Comparison of ENCODE assay signal across 8 cellular contexts in the genomic region with DNA sequence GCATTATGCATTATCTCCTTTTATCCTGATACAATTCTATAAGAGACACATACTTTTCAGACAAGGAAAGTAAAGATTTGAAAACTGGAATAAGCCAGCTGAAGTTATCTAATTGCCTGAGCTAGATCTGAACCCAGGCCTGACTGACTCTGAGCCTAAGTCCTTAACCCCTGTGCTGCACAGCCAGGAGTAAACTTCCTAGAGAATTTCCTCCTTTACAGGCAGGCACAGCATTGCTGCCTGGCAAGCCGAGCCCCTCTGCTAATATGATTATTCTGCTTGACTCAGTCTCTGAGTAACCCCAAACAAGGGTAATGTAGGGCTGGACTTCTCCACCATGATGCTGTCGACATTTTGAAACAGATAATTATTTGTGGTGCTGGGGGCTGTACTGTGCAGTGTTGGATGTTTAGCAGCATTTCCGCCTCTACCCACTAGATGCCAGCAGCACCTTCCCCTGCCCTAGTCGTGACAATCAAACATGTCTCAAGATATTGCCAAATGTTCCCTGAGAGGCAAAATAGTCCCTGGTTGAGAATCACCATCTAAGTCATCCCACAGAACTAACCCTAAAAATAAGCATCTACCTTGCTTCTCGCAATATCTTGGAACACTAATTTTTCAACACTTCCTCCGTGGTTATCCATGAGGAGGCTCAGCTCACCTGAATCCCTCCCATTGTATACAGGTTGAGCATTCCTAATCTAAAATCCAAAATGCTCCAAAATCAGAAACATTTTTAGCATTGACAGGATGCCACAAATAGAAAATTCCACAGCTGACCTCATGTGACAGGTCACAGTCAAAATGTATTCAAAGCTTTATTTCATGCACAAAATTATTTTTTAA. TPM values are rescaled to one million over a fixed set of nuclear protein-coding genes. Genes with fewer than 3 reads are reported as not detected.
DNase-seq lines count a peak whose midpoint lies in the region; ATAC-seq, FAIRE-seq and TF ChIP-seq lines count a peak whose summit lies in the region.

No MANE protein-coding gene starts in this region.

- intact Hi-C loops in PC-3 (cut with micrococcal nuclease), result loop anchor here (1.0 to 2.0 kb wide), 5 partner anchors 17 to 91 kb away; no protein-coding TSS in a partner anchor
- intact Hi-C loops in K562 (cut with micrococcal nuclease), result loop anchor here (1.0 to 10.0 kb wide), 2 partner anchors 91 to 143 kb away; no protein-coding TSS in a partner anchor

- H3K9me2 ChIP-seq in PC-3 (replicated peaks; ENCODE audit: low read length), result no peaks in the 10 kb centered on the region

- CTCF ChIA-PET in PC-3 (lab: Charles Lee) (interaction anchor here (0.8 to 1.0 kb wide), 2 partner anchors 25 to 394 kb away, joined by 3 read pairs; no protein-coding TSS in a partner anchor), K562 (lab: Yijun Ruan, JAX; ENCODE audit: low intra/inter-chr PET ratio) (interaction anchor here (0.5 to 2.3 kb wide), 6 partner anchors 16 to 145 kb away, joined by 3 to 19 read pairs (median 4); no protein-coding TSS in a partner anchor)

- WGBS in K562 (ENCODE audit: insufficient coverage, low coverage, missing lambda C conversion rate), result 0% methylated on average over 6 of the region's 6 CpGs

- TF ChIP-seq RAD21 in K562 (CRISPR knock-in tag; conservative IDR thresholded peaks at IDR 0.05 in 1 of 2, IDR thresholded peaks at IDR 0.05 in 1 of 2), result peak; percentile 81 to 84

- ATAC-seq in HG03354 (IDR thresholded peaks at IDR 0.05; ENCODE audit: poor library complexity, severe bottlenecking, unreplicated experiment) (peak; percentile 88), PC-3 (peak; percentile 86), K562 (peak; percentile 92), GM19395 (IDR thresholded peaks at IDR 0.05; ENCODE audit: unreplicated experiment) (no peak)

- TF ChIP-seq POLR2A in K562 (conservative IDR thresholded peaks at IDR 0.05), result no peak

- DNase-seq in SHP77 (lab: John Stamatoyannopoulos, UW), result peak; percentile 3 to 10
- no peak for DNase-seq in SHP77 treated with DMSO at 0.1 percent for 48 hours (lab: John Stamatoyannopoulos, UW)
- peak; percentile 78 for DNase-seq in PC-3
- peak in 2 of 4 experiments; percentile 22 to 41 for DNase-seq in K562 (ENCODE audit: extremely low read depth in 1 of 4, low spot score in 3 of 4)
- peak; percentile 71 for DNase-seq in inferior parietal cortex (ENCODE audit: extremely low spot score)
- DNase-seq in stimulated activated CD4-positive, alpha-beta T cell treated with anti-CD3 and anti-CD28 coated beads, Interleukin-4, amount 100 ng/mL, for 48 hours (ENCODE audit: low read depth in 2 of 2), result peak; percentile 22

- no peak overlapping the region for H3K4me3 ChIP-seq in PC-3 (ENCODE audit: low read length)
- H3K4me3 ChIP-seq in K562, result no peak overlapping the region

- FAIRE-seq in K562 (lab: Jason Lieb, UNC), result peak; percentile 78

- POLR2A ChIA-PET in PC-3 (lab: Charles Lee; ENCODE audit: unreplicated experiment) (no interaction called here), K562 (lab: Yijun Ruan, JAX) (no interaction called here)

- H3K9ac ChIP-seq in PC-3 (ENCODE audit: low read length) (no peak overlapping the region), K562 (ENCODE audit: insufficient read depth in 1 of 2, low read depth in 2 of 2, low read length in 2 of 2) (no peak overlapping the region)

- H4K20me1 ChIP-seq in PC-3 (ENCODE audit: low read length), result no peaks in the 10 kb centered on the region
- no peaks in the 10 kb centered on the region for H4K20me1 ChIP-seq in K562 (replicated peaks; ENCODE audit: control insufficient read depth, insufficient read depth, low read length)

- H2AFZ ChIP-seq in PC-3 (ENCODE audit: low read length), result no peak overlapping the region
- no peak overlapping the region for H2AFZ ChIP-seq in K562 (ENCODE audit: low read depth, low read length)

- H3K27me3 ChIP-seq in PC-3 (ENCODE audit: low read length) (no peaks in the 10 kb centered on the region), K562 (ENCODE audit: control insufficient read depth in 2 of 2, insufficient read depth in 2 of 2, low read length in 2 of 2) (peaks cover 0 to 7% of the 10 kb centered on the region in 2 experiments; a peak in 2 of 5 replicates)

- H3K79me2 ChIP-seq in PC-3 (ENCODE audit: low read length) (no peaks in the 10 kb centered on the region), K562 (ENCODE audit: control insufficient read depth, insufficient read depth, low read length) (no peaks in the 10 kb centered on the region)

- H3K4me2 ChIP-seq in PC-3 (ENCODE audit: low read length) (peak overlapping the region; percentile 29; the same call in 1 of the 2 replicates), K562 (ENCODE audit: insufficient read depth, low read length) (no peak overlapping the region)

- peaks cover 38% of the 10 kb centered on the region for H3K4me1 ChIP-seq in PC-3 (ENCODE audit: insufficient read depth, low read length)
- no peaks in the 10 kb centered on the region for H3K4me1 ChIP-seq in K562 (replicated peaks in 1 of 2; ENCODE audit: control insufficient read depth in 2 of 2, insufficient read depth in 2 of 2, low read length in 2 of 2)

- BruUV-seq in PC-3 (replicated peaks; lab: Mats Ljungman, UMichigan) (no TSS peak), K562 (replicated peaks; lab: Mats Ljungman, UMichigan) (no TSS peak)

- TF ChIP-seq CTCF in PC-3 (conservative IDR thresholded peaks at IDR 0.05; ENCODE audit: low read depth, low read length) (peak; percentile 94), K562 (IDR thresholded peaks at IDR 0.05 in 2 of 3, conservative IDR thresholded peaks at IDR 0.05 in 1 of 3; ENCODE audit: insufficient read depth in 2 of 3, low read depth in 1 of 3, low read length in 3 of 3) (peak; percentile 56 to 82 (median 72); a peak in 5 of 6 replicates)

- no peaks in the 10 kb centered on the region for H3K9me3 ChIP-seq in PC-3 (ENCODE audit: low read length)
- no peaks in the 10 kb centered on the region for H3K9me3 ChIP-seq in K562 (replicated peaks; ENCODE audit: control insufficient read depth, insufficient read depth, low read depth, low read length)

- in situ Hi-C loops in K562 (cut with MboI), result no loop called here

- H3K36me3 ChIP-seq in PC-3 (ENCODE audit: low read depth, low read length) (no peaks in the 10 kb centered on the region), K562 (ENCODE audit: control insufficient read depth, insufficient read depth, low read length) (no peaks in the 10 kb centered on the region)

- H3F3A ChIP-seq in PC-3 (ENCODE audit: low read length, unreplicated experiment), result no peaks in the 10 kb centered on the region

- no peaks in the 10 kb centered on the region for H3K9me1 ChIP-seq in K562 (ENCODE audit: control insufficient read depth, insufficient read depth, low read length)

- no peak for TF ChIP-seq EP300 in K562 (IDR thresholded peaks at IDR 0.05; ENCODE audit: low read length)

- H3K27ac ChIP-seq in PC-3 (ENCODE audit: low read length), result no peak overlapping the region
- no peak overlapping the region for H3K27ac ChIP-seq in K562 (ENCODE audit: extremely low read depth, low read depth, low read length)

TF ChIP-seq in K562, 482 proteins besides CTCF, POLR2A, EP300 and RAD21 (continues in another document):
- TF ChIP-seq ZNF644 (tag; IDR thresholded peaks at IDR 0.05; ENCODE audit: low read depth) (no peak), MEIS2 (IDR thresholded peaks at IDR 0.05; ENCODE audit: partially characterized antibody) (peak; percentile 3)

RNA-seq across cellular contexts. Expression of a gene that starts 18.5 kb away (rescaled TPM):
- total RNA-seq in PC-3 (2014; rRNA removed) (not detected in 2 replicates), K562 (2014; rRNA removed) (not detected in 2 replicates), K562 (2014; rRNA removed; fragmentation: Illumina TruSeq; extraction: Trizol) (not detected in 2 replicates), K562 (2015; rRNA removed; fragmentation: Illumina TruSeq; extraction: Trizol) (not detected in 2 replicates), K562 (2021) (not detected in 2 replicates)
- total RNA-seq in K562 (2011; cell fraction: chromatin; rRNA removed; ENCODE audit: low replicate concordance), result not detected in 2 replicates
- total RNA-seq in K562 (2011; cell fraction: nucleolus; rRNA removed), result not detected in 2 replicates
- not detected in 2 replicates for total RNA-seq in K562 (2011; cell fraction: nucleoplasm; rRNA removed)
- polyA plus RNA-seq in K562 (2011; rRNA removed) (not detected in 2 replicates), K562 (2014; fragmentation: Illumina TruSeq; extraction: Trizol) (not detected in 2 replicates), K562 (2014; fragmentation: Nextera tagmentation; extraction: Ambion mirVana) (not detected), K562 (2014; rRNA removed) (not detected in 2 replicates)
- polyA plus RNA-seq in K562 (2011; cell fraction: cytosol; rRNA removed), result not detected in 2 replicates
- not detected in 2 replicates for polyA plus RNA-seq in K562 (2011; cell fraction: nucleus; rRNA removed)
- not detected in 2 replicates for polyA plus RNA-seq in K562 (2012)
- polyA minus RNA-seq in K562 (2011; rRNA and poly(A)+ RNA removed), result not detected in 2 replicates
- not detected in 2 replicates for polyA minus RNA-seq in K562 (2011; cell fraction: cytosol; rRNA and poly(A)+ RNA removed)
- not detected in 2 replicates for polyA minus RNA-seq in K562 (2011; cell fraction: nucleus; rRNA and poly(A)+ RNA removed)

RNA-seq across cellular contexts. Expression of a gene that starts 50.2 kb away (rescaled TPM):
- total RNA-seq in PC-3 (2014; rRNA removed) (473 and 650 TPM in 2 replicates), K562 (2014; rRNA removed) (0.91 and 1.0 TPM in 2 replicates), K562 (2014; rRNA removed; fragmentation: Illumina TruSeq; extraction: Trizol) (0.61 and 1.3 TPM in 2 replicates), K562 (2015; rRNA removed; fragmentation: Illumina TruSeq; extraction: Trizol) (0.91 and 0.94 TPM in 2 replicates), K562 (2021) (1.3 and 1.9 TPM in 2 replicates)
- total RNA-seq in K562 (2011; cell fraction: chromatin; rRNA removed; ENCODE audit: low replicate concordance), result 1.1 and 1.9 TPM in 2 replicates
- total RNA-seq in K562 (2011; cell fraction: nucleolus; rRNA removed), result 1.8 and 2.0 TPM in 2 replicates
- 1.2 TPM in 2 replicates for total RNA-seq in K562 (2011; cell fraction: nucleoplasm; rRNA removed)
- polyA plus RNA-seq in K562 (2011; rRNA removed) (0.42 and 0.72 TPM in 2 replicates), K562 (2014; fragmentation: Illumina TruSeq; extraction: Trizol) (0.67 and 0.97 TPM in 2 replicates), K562 (2014; fragmentation: Nextera tagmentation; extraction: Ambion mirVana) (under 1 TPM; 0.08 to 0.21 TPM), K562 (2014; rRNA removed) (1.0 and 3.1 TPM in 2 replicates)
- 0.86 and 1.2 TPM in 2 replicates for polyA plus RNA-seq in K562 (2011; cell fraction: cytosol; rRNA removed)
- 0.73 and 1.2 TPM in 2 replicates for polyA plus RNA-seq in K562 (2011; cell fraction: nucleus; rRNA removed)
- polyA plus RNA-seq in K562 (2012), result 2.0 and 6.6 TPM in 2 replicates
- 0.18 and 0.87 TPM in 2 replicates for polyA minus RNA-seq in K562 (2011; rRNA and poly(A)+ RNA removed)
- 1.0 and 5.0 TPM in 2 replicates for polyA minus RNA-seq in K562 (2011; cell fraction: cytosol; rRNA and poly(A)+ RNA removed)
- polyA minus RNA-seq in K562 (2011; cell fraction: nucleus; rRNA and poly(A)+ RNA removed), result 0.81 and 1.4 TPM in 2 replicates

Comparison
In these comparisons a context has a peak if more than half of its experiments do, and no peak if none do; other contexts are left out.
1. RNA of a gene that starts 50.2 kb away (total RNA-seq): 473 to 650 TPM in PC-3; 0.61 to 2.0 TPM in K562; every median in the first group is over 100 times any median in the second.